Comparison of ENCODE assay signal across 8 cellular contexts in genomic region chr7:100626530-100627237, GRCh38. TPM values are rescaled to one million over a fixed set of nuclear protein-coding genes. Genes with fewer than 3 reads are reported as not detected.
DNase-seq lines count a peak whose midpoint lies in the region; ATAC-seq, FAIRE-seq and TF ChIP-seq lines count a peak whose summit lies in the region.

No MANE protein-coding gene starts in this region.

- CTCF ChIA-PET in A673 (lab: Charles Lee) = interaction anchor here (0.6 to 0.7 kb wide), 2 partner anchors 79 to 458 kb away, joined by 3 to 6 read pairs; partner anchors contain the start of gene POP7

- H3K9me3 Mint-ChIP-seq in naive B cell = no peaks in the 10 kb centered on the region
- no peaks in the 10 kb centered on the region for H3K9me3 Mint-ChIP-seq in stimulated activated effector memory CD8-positive, alpha-beta T cell treated with anti-CD3 and anti-CD28 coated beads, Interleukin-12 subunit alpha, Interleukin-12 subunit beta, amount 100 ng/mL, for 72 hours

- H3K4me3 ChIP-seq in A673 (ENCODE audit: low read depth, low read length, poor library complexity, severe bottlenecking) (peak overlapping the region; percentile 50), OCI-LY3 (ENCODE audit: low read length) (peak overlapping the region; percentile 88), epithelial cell of proximal tubule (ENCODE audit: low read depth, low read length) (peak overlapping the region; percentile 37)

- H3K9me3 ChIP-seq in A673 (ENCODE audit: low read depth, low read length, poor library complexity, severe bottlenecking) (no peaks in the 10 kb centered on the region), OCI-LY3 (ENCODE audit: insufficient read depth, low read length) (no peaks in the 10 kb centered on the region)

- peaks cover 0 to 25% (median 15%) of the 10 kb centered on the region in 3 donors for H3K4me1 Mint-ChIP-seq in naive B cell
- H3K4me1 Mint-ChIP-seq in stimulated activated effector memory CD8-positive, alpha-beta T cell treated with anti-CD3 and anti-CD28 coated beads, Interleukin-12 subunit alpha, Interleukin-12 subunit beta, amount 100 ng/mL, for 72 hours = peaks cover 45% of the 10 kb centered on the region

- H3K27me3 ChIP-seq in A673 (replicated peaks; ENCODE audit: insufficient read depth, low read depth, low read length, poor library complexity) (no peaks in the 10 kb centered on the region), OCI-LY3 (ENCODE audit: low read depth, low read length) (no peaks in the 10 kb centered on the region)

- no peaks in the 10 kb centered on the region for H3K27me3 Mint-ChIP-seq in naive B cell

- no peaks in the 10 kb centered on the region for H3K36me3 Mint-ChIP-seq in naive B cell
- H3K36me3 Mint-ChIP-seq in stimulated activated effector memory CD8-positive, alpha-beta T cell treated with anti-CD3 and anti-CD28 coated beads, Interleukin-12 subunit alpha, Interleukin-12 subunit beta, amount 100 ng/mL, for 72 hours = no peaks in the 10 kb centered on the region

- POLR2A ChIA-PET in A673 (lab: Charles Lee; ENCODE audit: low non-redundant PET) = interaction anchor here (0.6 kb wide), 1 partner anchor 40 kb away, joined by 3 read pairs; the partner anchor contains the start of gene FBXO24

- ATAC-seq in HG03520 (IDR thresholded peaks at IDR 0.05; ENCODE audit: unreplicated experiment) (peak; percentile 44), naive B cell (ENCODE audit: low read depth in 2 of 2) (peak; percentile 94 to 96)
- ATAC-seq in stimulated activated effector memory CD8-positive, alpha-beta T cell treated with anti-CD3 and anti-CD28 coated beads, Interleukin-12 subunit alpha, Interleukin-12 subunit beta, amount 100 ng/mL, for 72 hours = peak; percentile 95

- no peaks in the 10 kb centered on the region for H3K79me2 ChIP-seq in OCI-LY3 (ENCODE audit: low read length)

- intact Hi-C loops in A673 (cut with micrococcal nuclease; ENCODE audit: unreplicated experiment) = no loop called here

- H3K27ac ChIP-seq in A673 (ENCODE audit: low read depth, low read length, poor library complexity, severe bottlenecking) (peak overlapping the region; percentile 71), OCI-LY3 (ENCODE audit: low read length) (no peak overlapping the region)

- no peak overlapping the region for H3K27ac Mint-ChIP-seq in naive B cell
- H3K27ac Mint-ChIP-seq in stimulated activated effector memory CD8-positive, alpha-beta T cell treated with anti-CD3 and anti-CD28 coated beads, Interleukin-12 subunit alpha, Interleukin-12 subunit beta, amount 100 ng/mL, for 72 hours = peak overlapping the region; percentile 91

- TF ChIP-seq CTCF in A673 (conservative IDR thresholded peaks at IDR 0.05; ENCODE audit: low read depth, low read length) (no peak), OCI-LY3 (IDR thresholded peaks at IDR 0.05; ENCODE audit: low read depth, low read length) (no peak), epithelial cell of proximal tubule (conservative IDR thresholded peaks at IDR 0.05; ENCODE audit: low read depth, low read length) (no peak)

- peak; percentile 72 for FAIRE-seq in GM19239 (lab: Jason Lieb, UNC)

- H2AFZ ChIP-seq in OCI-LY3 (ENCODE audit: low read depth, low read length) = peak overlapping the region; percentile 81

- no TSS peak for BruUV-seq in A673 (replicated peaks; lab: Mats Ljungman, UMichigan)

- peak; percentile 91 for DNase-seq in A673 (ENCODE audit: low spot score)
- DNase-seq in GM19239 (ENCODE audit: insufficient read length, low spot score) = peak; percentile 97
- peak; percentile 86 for DNase-seq in activated T-cell treated with anti-CD3 and anti-CD28 coated beads for 4 hours
- DNase-seq in epithelial cell of proximal tubule (ENCODE audit: low read depth) = no peak
- peak; percentile 53 for DNase-seq in naive B cell
- peak; percentile 62 to 86 for DNase-seq in stimulated activated effector memory CD8-positive, alpha-beta T cell treated with anti-CD3 and anti-CD28 coated beads, Interleukin-12 subunit alpha, Interleukin-12 subunit beta, amount 100 ng/mL, for 72 hours (ENCODE audit: low spot score in 2 of 2)

- H3K4me1 ChIP-seq in A673 (ENCODE audit: insufficient read depth, low read length, poor library complexity, severe bottlenecking) (peaks cover 3% of the 10 kb centered on the region), OCI-LY3 (ENCODE audit: low read length) (peaks cover 12% of the 10 kb centered on the region; the same call in 1 of the 2 replicates)

- H3K4me2 ChIP-seq in OCI-LY3 (ENCODE audit: low read length) = peak overlapping the region; percentile 99

- peak overlapping the region; percentile 72 for H3K9ac ChIP-seq in OCI-LY3 (ENCODE audit: low read length)

- H3K4me3 Mint-ChIP-seq in naive B cell = peak overlapping the region in 7 of 8 donors; percentile 76 to 86 (median 77)
- peak overlapping the region; percentile 74 for H3K4me3 Mint-ChIP-seq in stimulated activated effector memory CD8-positive, alpha-beta T cell treated with anti-CD3 and anti-CD28 coated beads, Interleukin-12 subunit alpha, Interleukin-12 subunit beta, amount 100 ng/mL, for 72 hours

- no peaks in the 10 kb centered on the region for H4K20me1 ChIP-seq in OCI-LY3 (ENCODE audit: insufficient read depth, low read length)

- H3K36me3 ChIP-seq in A673 (ENCODE audit: insufficient read depth, low read length, poor library complexity, severe bottlenecking) = no peaks in the 10 kb centered on the region
- H3K36me3 ChIP-seq in OCI-LY3 (replicated peaks; ENCODE audit: low read depth, low read length) = no peaks in the 10 kb centered on the region

RNA-seq across cellular contexts. Expression of gene MOSPD3, which starts 14.3 kb away (rescaled TPM):
- total RNA-seq in A673 (2021) (17.3 and 24.8 TPM in 2 replicates), epithelial cell of proximal tubule (12.1 and 17.0 TPM in 2 replicates)
- 10 to 100 TPM in 5 of 6 donors, 1 to 10 TPM in 1; 7.7 to 18.2 (median 13.1) TPM for polyA plus RNA-seq in naive B cell (ENCODE audit: low read depth in 6 of 6)

RNA-seq across cellular contexts. Expression of gene TFR2, which starts 14.7 kb away (rescaled TPM):
- total RNA-seq in A673 (2021) (1.4 and 2.0 TPM in 2 replicates), epithelial cell of proximal tubule (1.1 and 5.9 TPM in 2 replicates)
- 1 to 10 TPM in 1 of 6 donors, under 1 TPM in 3, not detected in 2; 0.58 to 1.3 (median 0.65) TPM for polyA plus RNA-seq in naive B cell (ENCODE audit: low read depth in 6 of 6)

RNA-seq across cellular contexts. Expression of gene PCOLCE, which starts 24.5 kb away (rescaled TPM):
- 45.0 and 70.1 TPM in 2 replicates for total RNA-seq in A673 (2021)
- total RNA-seq in epithelial cell of proximal tubule = 1.4 and 4.4 TPM in 2 replicates
- 1 to 10 TPM in 1 of 6 donors, under 1 TPM in 4, not detected in 1; 0.23 to 1.1 (median 0.86) TPM for polyA plus RNA-seq in naive B cell (ENCODE audit: low read depth in 6 of 6)

RNA-seq across cellular contexts. Expression of gene ACTL6B, which starts 29.6 kb away (rescaled TPM):
- total RNA-seq in A673 (2021) (0.31 TPM in 1 of 2 replicates, not detected in the other), epithelial cell of proximal tubule (not detected in 2 replicates)
- not detected for polyA plus RNA-seq in naive B cell (ENCODE audit: low read depth in 6 of 6)

RNA-seq across cellular contexts. Expression of gene FBXO24, which starts 40.6 kb away (rescaled TPM):
- total RNA-seq in A673 (2021) (0.44 and 0.75 TPM in 2 replicates), epithelial cell of proximal tubule (0.80 and 1.0 TPM in 2 replicates)
- 1 to 10 TPM in 2 of 6 donors, under 1 TPM in 3, not detected in 1; 0.13 to 1.7 (median 0.89) TPM for polyA plus RNA-seq in naive B cell (ENCODE audit: low read depth in 6 of 6)

Comparison
In these comparisons a context has a peak if more than half of its experiments do, and no peak if none do; other contexts are left out.
1. H3K4me3 ChIP-seq: peak in every context shown above with its lines; median percentile 88 in OCI-LY3; 50 in A673; 37 in epithelial cell of proximal tubule.
2. ATAC-seq: peak in every context shown above with its lines; median percentile 95 in naive B cell; 95 in stimulated activated effector memory CD8-positive, alpha-beta T cell treated with anti-CD3 and anti-CD28 coated beads, Interleukin-12 subunit alpha, Interleukin-12 subunit beta, amount 100 ng/mL, for 72 hours; 44 in HG03520.